8 cellular contexts compared by ENCODE assay signal in genomic region chr20:41138217-41138526, GRCh38. TPM values are rescaled to one million over a fixed set of nuclear protein-coding genes. Genes with fewer than 3 reads are reported as not detected.
DNase-seq lines count a peak whose midpoint lies in the region; ATAC-seq, FAIRE-seq and TF ChIP-seq lines count a peak whose summit lies in the region.

No MANE protein-coding gene starts in this region.

- no peak overlapping the region for H2AFZ ChIP-seq in Karpas-422 (ENCODE audit: low read length)

- no peaks in the 10 kb centered on the region for H3K9me2 ChIP-seq in Karpas-422 (replicated peaks; ENCODE audit: insufficient read depth, low read length)

- peaks cover 58% of the 10 kb centered on the region for H3K79me2 ChIP-seq in Karpas-422 (ENCODE audit: low read length)

- no peak for FAIRE-seq in frontal cortex (lab: Jason Lieb, UNC)

- peaks cover 6% of the 10 kb centered on the region; the same call in 1 of the 2 replicates for H4K20me1 ChIP-seq in Karpas-422 (ENCODE audit: insufficient read depth, low read depth, low read length)

- H3K4me3 ChIP-seq in Karpas-422 (ENCODE audit: low read length) (peak overlapping the region; percentile 85), choroid plexus epithelial cell (ENCODE audit: low read depth, low read length) (peak overlapping the region; percentile 84), muscle layer of colon (ENCODE audit: low read depth in 1 of 2, low read length in 2 of 2) (peak overlapping the region; percentile 78 to 84)

- H3K27ac ChIP-seq in Karpas-422 (ENCODE audit: low read length) (peak overlapping the region; percentile 86), muscle layer of colon (ENCODE audit: low read depth, low read length) (peak overlapping the region; percentile 96)

- TF ChIP-seq CTCF in choroid plexus epithelial cell (conservative IDR thresholded peaks at IDR 0.05; ENCODE audit: low read depth, low read length) = no peak
- no peak for TF ChIP-seq CTCF in omental fat pad (IDR thresholded peaks at IDR 0.05)

- DNase-seq in AG08396 (ENCODE audit: low spot score) = peak; percentile 40
- DNase-seq in Karpas-422 = no peak
- DNase-seq in choroid plexus epithelial cell (ENCODE audit: low read depth) = peak; percentile 44
- no peak for DNase-seq in frontal cortex (ENCODE audit: low spot score in 2 of 2)
- DNase-seq in effector CD8-positive, alpha-beta T cell (lab: John Stamatoyannopoulos, UW) = no peak
- DNase-seq in NCI-H748 treated with DMSO at 0.1 percent for 48 hours (lab: John Stamatoyannopoulos, UW) = no peak
- DNase-seq in omental fat pad (ENCODE audit: low spot score) = no peak

- peak overlapping the region; percentile 91 for H3K9ac ChIP-seq in Karpas-422 (ENCODE audit: low read length)
- peak overlapping the region; percentile 87 for H3K9ac ChIP-seq in muscle layer of colon (ENCODE audit: low read length)

- ATAC-seq in omental fat pad (ENCODE audit: low FRiP score) = no peak

- H3K4me1 ChIP-seq in Karpas-422 (ENCODE audit: low read length) (peaks cover 80% of the 10 kb centered on the region), muscle layer of colon (ENCODE audit: insufficient read depth, low read length) (peaks cover 54% of the 10 kb centered on the region)

- H3K27me3 ChIP-seq in Karpas-422 (ENCODE audit: low read length) (no peaks in the 10 kb centered on the region), muscle layer of colon (ENCODE audit: control insufficient read depth in 1 of 2, insufficient read depth in 2 of 2, low read length in 2 of 2) (no peaks in the 10 kb centered on the region)

- no peaks in the 10 kb centered on the region for H3K36me3 ChIP-seq in Karpas-422 (ENCODE audit: insufficient read depth, low read length)
- no peaks in the 10 kb centered on the region for H3K36me3 ChIP-seq in muscle layer of colon (ENCODE audit: insufficient read depth, low read length)

- H3K9me3 ChIP-seq in Karpas-422 (ENCODE audit: low read length) (no peaks in the 10 kb centered on the region), muscle layer of colon (ENCODE audit: low read length) (no peaks in the 10 kb centered on the region)

- peak overlapping the region; percentile 94 for H3K4me2 ChIP-seq in Karpas-422 (ENCODE audit: low read depth, low read length, poor library complexity, severe bottlenecking)

RNA-seq across cellular contexts. Expression of gene PLCG1, which starts 0.8 kb away (rescaled TPM):
- total RNA-seq in Karpas-422 (2014; rRNA removed; shearing (Covaris generic); ENCODE audit: low replicate concordance) = 48.6 and 69.0 TPM in 2 replicates
- 91.3 TPM for total RNA-seq in frontal cortex
- total RNA-seq in omental fat pad = 100 to 1,000 TPM in 1 of 4 donors, 10 to 100 TPM in 3; 43.9 to 189 (median 63.1) TPM

Comparison
In these comparisons a context has a peak if more than half of its experiments do, and no peak if none do; other contexts are left out.
1. DNase-seq: peak in AG08396 (single experiment) and choroid plexus epithelial cell (single experiment); none in Karpas-422 (single experiment), frontal cortex (0 of 2), effector CD8-positive, alpha-beta T cell (single experiment), NCI-H748 treated with DMSO at 0.1 percent for 48 hours (single experiment) and omental fat pad (single experiment).
2. Peak in every context shown above with its lines, with median percentiles within 50 percentile points of each other: H3K4me3 ChIP-seq.